8 cellular contexts compared by ENCODE assay signal in genomic region chr19:55459950-55460657, GRCh38. TPM values are rescaled to one million over a fixed set of nuclear protein-coding genes. Genes with fewer than 3 reads are reported as not detected.
DNase-seq lines count a peak whose midpoint lies in the region; ATAC-seq and TF ChIP-seq lines count a peak whose summit lies in the region.

No MANE protein-coding gene starts in this region.

- H3K36me3 ChIP-seq in left ventricle myocardium inferior = no peaks in the 10 kb centered on the region
- H3K36me3 ChIP-seq in ascending aorta = peaks cover 0 to 6% of the 10 kb centered on the region in 2 donors
- H3K36me3 ChIP-seq in right lobe of liver = peaks cover 0 to 5% (median 0%) of the 10 kb centered on the region in 4 donors
- no peaks in the 10 kb centered on the region for H3K36me3 ChIP-seq in urinary bladder (ENCODE audit: insufficient read depth)

- H3K4me3 ChIP-seq in left ventricle myocardium inferior (peak overlapping the region; percentile 81), ascending aorta (peak overlapping the region; percentile 58 to 77), right lobe of liver (peak overlapping the region; percentile 72 to 97 (median 73)), urinary bladder (ENCODE audit: low read depth, low read length) (peak overlapping the region; percentile 17)

- H3K9me3 ChIP-seq in left ventricle myocardium inferior (replicated peaks) (no peaks in the 10 kb centered on the region), ascending aorta (no peaks in the 10 kb centered on the region), right lobe of liver (no peaks in the 10 kb centered on the region)

- DNase-seq in left ventricle myocardium inferior = no peak
- no peak for DNase-seq in cardiac septum (ENCODE audit: low spot score)
- no peak for DNase-seq in ascending aorta (ENCODE audit: low spot score in 2 of 2)
- DNase-seq in right lobe of liver = no peak
- no peak for DNase-seq in effector CD4-positive, alpha-beta T cell
- DNase-seq in NK-92 treated with Interleukin-12 subunit alpha and Interleukin-12 subunit beta, amount 100 ng/mL, for 24 hours (lab: John Stamatoyannopoulos, UW) = no peak

- intact Hi-C loops in left ventricle myocardium inferior (cut with micrococcal nuclease) (no loop called here), cardiac septum (cut with DNase I) (loop anchor here (5.0 kb wide), 1 partner anchor 53 kb away; the partner anchor contains the start of gene UBE2S), ascending aorta (cut with DNase I) (loop anchor here (2.0 to 5.0 kb wide), 4 partner anchors 75 to 343 kb away; partner anchors contain the start of genes BRSK1, HSPBP1, PPP1R12C and RPL28), right lobe of liver (cut with DNase I) (no loop called here)

- peak in 1 of 4 donors; percentile 1 for ATAC-seq in right lobe of liver
- ATAC-seq in GM19351 (IDR thresholded peaks at IDR 0.05; ENCODE audit: unreplicated experiment) = no peak

- no peak for TF ChIP-seq POLR2A in right lobe of liver (IDR thresholded peaks at IDR 0.05)

- TF ChIP-seq CTCF in left ventricle myocardium inferior (IDR thresholded peaks at IDR 0.05; ENCODE audit: borderline replicate concordance) (no peak), ascending aorta (IDR thresholded peaks at IDR 0.05) (no peak), right lobe of liver (IDR thresholded peaks at IDR 0.05) (no peak)

- WGBS in right lobe of liver (ENCODE audit: insufficient coverage, low coverage, low lambda C conversion rate, missing lambda C conversion rate) = 18% methylated on average over 16 of the region's 16 CpGs
- WGBS in urinary bladder = 18% methylated on average over 16 of the region's 16 CpGs

- H3K27ac ChIP-seq in left ventricle myocardium inferior (replicated peaks) (peak overlapping the region; percentile 93), ascending aorta (peak overlapping the region in 1 of 2 donors; percentile 79), right lobe of liver (peak overlapping the region in 2 of 3 donors; percentile 47 to 85), urinary bladder (ENCODE audit: low read depth) (peak overlapping the region; percentile 30)

- H3K4me1 ChIP-seq in left ventricle myocardium inferior (peaks cover 29% of the 10 kb centered on the region), ascending aorta (peaks cover 0 to 5% of the 10 kb centered on the region in 2 donors), right lobe of liver (peaks cover 0 to 14% (median 6%) of the 10 kb centered on the region in 4 donors), urinary bladder (ENCODE audit: insufficient read depth) (peaks cover 2% of the 10 kb centered on the region)

- H3K27me3 ChIP-seq in left ventricle myocardium inferior (ENCODE audit: low read depth) = no peaks in the 10 kb centered on the region
- no peaks in the 10 kb centered on the region for H3K27me3 ChIP-seq in ascending aorta
- no peaks in the 10 kb centered on the region for H3K27me3 ChIP-seq in right lobe of liver

RNA-seq across cellular contexts. Expression of gene ISOC2, which starts 1.3 kb away (rescaled TPM):
- total RNA-seq in left ventricle myocardium inferior (52.6 TPM), cardiac septum (50.8 TPM), ascending aorta (96.7 TPM), right lobe of liver (100 to 1,000 TPM in 3 of 6 experiments, 10 to 100 TPM in 3; 69.4 to 222 (median 100) TPM), urinary bladder (35.1 TPM)
- polyA plus RNA-seq in urinary bladder = 94.1 TPM

RNA-seq across cellular contexts. Expression of gene C19orf85, which starts 4.4 kb away (rescaled TPM):
- total RNA-seq in left ventricle myocardium inferior (not detected), cardiac septum (not detected), ascending aorta (not detected), right lobe of liver (not detected), urinary bladder (not detected)
- 0.51 TPM for polyA plus RNA-seq in urinary bladder

RNA-seq across cellular contexts. Expression of gene ZNF628, which starts 16.3 kb away (rescaled TPM):
- total RNA-seq in left ventricle myocardium inferior (5.4 TPM), cardiac septum (3.4 TPM), ascending aorta (13.2 TPM), right lobe of liver (1 to 10 TPM; 3.4 to 9.2 (median 4.4) TPM), urinary bladder (0.79 TPM)
- 11.9 TPM for polyA plus RNA-seq in urinary bladder

RNA-seq across cellular contexts. Expression of gene SHISA7, which starts 17.0 kb away (rescaled TPM):
- not detected for total RNA-seq in left ventricle myocardium inferior
- total RNA-seq in cardiac septum = not detected
- 0.85 TPM for total RNA-seq in ascending aorta
- total RNA-seq in right lobe of liver = under 1 TPM in 1 of 6 experiments, not detected in 5; 0.04 TPM
- 0.16 TPM for total RNA-seq in urinary bladder
- polyA plus RNA-seq in urinary bladder = 0.05 TPM

RNA-seq across cellular contexts. Expression of gene NAT14, which starts 24.9 kb away (rescaled TPM):
- total RNA-seq in left ventricle myocardium inferior = 5.2 TPM
- 6.0 TPM for total RNA-seq in cardiac septum
- 21.6 TPM for total RNA-seq in ascending aorta
- total RNA-seq in right lobe of liver = 1 to 10 TPM; 2.5 to 6.0 (median 3.9) TPM
- total RNA-seq in urinary bladder = 7.1 TPM
- polyA plus RNA-seq in urinary bladder = 27.0 TPM

Comparison
In these comparisons a context has a peak if more than half of its experiments do, and no peak if none do; other contexts are left out.
1. intact Hi-C loops: an anchor here in cardiac septum (5.0 kb wide) and ascending aorta (2.0 to 5.0 kb wide); none called in left ventricle myocardium inferior and right lobe of liver.
2. H3K4me3 ChIP-seq: peak in every context shown above with its lines; median percentile 81 in left ventricle myocardium inferior; 73 in right lobe of liver; 68 in ascending aorta; 17 in urinary bladder.